In genomic region chr5:176855598-176855997, GRCh38 we compare ENCODE assay signal across 37 cellular contexts. TPM values are rescaled to one million over a fixed set of nuclear protein-coding genes. Genes with fewer than 3 reads are reported as not detected.
"Had no signal": no experiment of that assay in that cellular context is flagged by ENCODE, and none has a peak within 500 bp of the region (broad histone marks: within the 10 kb centered on the region; RNA-seq: fewer than 3 reads in every experiment).

No MANE protein-coding gene starts in this region.

- ATAC-seq: activated naive CD4-positive, alpha-beta T cell treated with anti-CD3 and anti-CD28 coated beads, Interleukin-2, amount 50 U/mL, for 72 hours; activated naive CD8-positive, alpha-beta T cell treated with anti-CD3 and anti-CD28 coated beads, Interleukin-2, amount 50 U/mL, for 24 hours; activated T-cell treated with anti-CD3 and anti-CD28 coated beads, Interleukin-2, amount 50 U/mL, for 4 hours; activated T-cell treated with anti-CD3 and anti-CD28 coated beads, Interleukin-2, amount 50 U/mL, for 72 hours; activated T-helper 17 cell treated with anti-CD3 and anti-CD28 coated beads, Interleukin-2, amount 50 U/mL, for 72 hours; body of pancreas had no signal

- H3K36me3 ChIP-seq: adrenal gland, ascending aorta, brain microvascular endothelial cell, breast epithelium, cardiac muscle cell had no signal

- H3K4me1 ChIP-seq: adrenal gland, ascending aorta, body of pancreas, breast epithelium had no signal

- H3K27me3 ChIP-seq: adrenal gland, ascending aorta, brain microvascular endothelial cell, cardiac muscle cell had no signal

- DNase-seq: activated effector memory CD4-positive, alpha-beta T cell treated with anti-CD3 and anti-CD28 coated beads, Interleukin-2, amount 50 U/mL, for 16 hours; activated effector memory CD4-positive, alpha-beta T cell treated with Interleukin-2 at 50 U/mL for 16 hours; activated gamma-delta T cell; activated gamma-delta T cell treated with Interleukin-2 at 50 U/mL for 16 hours; activated naive CD4-positive, alpha-beta T cell; activated naive CD4-positive, alpha-beta T cell treated with anti-CD3 and anti-CD28 coated beads for 36 hours; activated naive CD4-positive, alpha-beta T cell treated with anti-CD3 and anti-CD28 coated beads, Interleukin-2, amount 10 ng/mL, durations not matched to agents 7 days and 5 days; activated naive CD4-positive, alpha-beta T cell treated with anti-CD3 and anti-CD28 coated beads, Interleukin-2, amount 50 U/mL, for 16 hours; activated naive CD4-positive, alpha-beta T cell treated with Interleukin-2 at 50 U/mL for 16 hours; activated naive CD8-positive, alpha-beta T cell treated with anti-CD3 and anti-CD28 coated beads for 36 hours; activated naive CD8-positive, alpha-beta T cell treated with anti-CD3 and anti-CD28 coated beads, Interleukin-2, amount 10 ng/mL, durations not matched to agents 7 days and 5 days; activated naive CD8-positive, alpha-beta T cell treated with anti-CD3 and anti-CD28 coated beads, Interleukin-2, amount 50 U/mL, for 24 hours; activated T-cell treated with anti-CD3 and anti-CD28 coated beads for 4 hours; activated T-cell treated with anti-CD3 and anti-CD28 coated beads, Interleukin-2, amount 50 U/mL, for 1 hour; activated T-cell treated with anti-CD3 and anti-CD28 coated beads, Interleukin-2, amount 50 U/mL, for 24 hours; activated T-cell treated with anti-CD3 and anti-CD28 coated beads, Interleukin-2, amount 50 U/mL, for 4 hours; activated T-cell treated with anti-CD3 and anti-CD28 coated beads, Interleukin-2, amount 50 U/mL, for 48 hours; activated T-cell treated with anti-CD3 and anti-CD28 coated beads, Interleukin-2, amount 50 U/mL, for 72 hours; adrenal gland; amniotic stem cell; amygdala; anterior cingulate cortex; aorta; body of pancreas; brain microvascular endothelial cell; caudate nucleus; central memory CD4-positive, alpha-beta T cell; cerebellar nuclear complex had no signal

- H3K4me3 ChIP-seq: adrenal gland, ascending aorta, body of pancreas, breast epithelium, cardiac muscle cell had no signal

- H3K27ac ChIP-seq: adrenal gland, ascending aorta, body of pancreas, brain microvascular endothelial cell, breast epithelium, cardiac muscle cell had no signal

- FAIRE-seq: astrocyte, bronchial epithelial cell had no signal

- H3K9me3 ChIP-seq: adrenal gland, ascending aorta, body of pancreas, breast epithelium had no signal

RNA-seq across cellular contexts. Expression of gene HK3, which starts 43.5 kb away (rescaled TPM):
- total RNA-seq: activated naive CD4-positive, alpha-beta T cell treated with anti-CD3 and anti-CD28 coated beads for 36 hours; activated naive CD8-positive, alpha-beta T cell treated with anti-CD3 and anti-CD28 coated beads for 36 hours; astrocyte; cardiac muscle cell had no signal
- polyA plus RNA-seq: cardiac muscle cell had no signal

RNA-seq across cellular contexts. Expression of gene UNC5A, which starts 45.2 kb away (rescaled TPM):
- total RNA-seq: activated naive CD4-positive, alpha-beta T cell treated with anti-CD3 and anti-CD28 coated beads for 36 hours; activated naive CD8-positive, alpha-beta T cell treated with anti-CD3 and anti-CD28 coated beads for 36 hours; activated naive CD8-positive, alpha-beta T cell treated with anti-CD3 and anti-CD28 coated beads, Interleukin-2, amount 10 ng/mL, durations not matched to agents 7 days and 5 days; activated T-cell treated with anti-CD3 and anti-CD28 coated beads, Interleukin-2, amount 50 U/mL, for 4 hours; activated T-helper 1 cell treated with anti-CD3 and anti-CD28 coated beads, Interleukin-12 subunit alpha, Interleukin-12 subunit beta, Interleukin-2, Interleukin-4 antibody, amounts not matched to agents 30 ng/mL and 10 ng/mL and 1 ng/mL, durations not matched to agents 14 hours and 24 hours and 36 hours; activated T-helper 17 cell treated with anti-CD3 and anti-CD28 coated beads, Interleukin-2, amount 50 U/mL, for 72 hours; activated T-helper 2 cell treated with anti-CD3 and anti-CD28 coated beads, Interferon-gamma antibody, Interleukin-2, Interleukin-4, amounts not matched to agents 10 μg/mL and 5 μg/mL and 100 μg/mL, durations not matched to agents 14 hours and 24 hours and 36 hours; aorta; ascending aorta; bronchial epithelial cell had no signal
- polyA plus RNA-seq: aorta had no signal
